ENCODE assay signal across 8 cellular contexts in genomic region chr12:120438495-120439198, GRCh38. TPM values are rescaled to one million over a fixed set of nuclear protein-coding genes. Genes with fewer than 3 reads are reported as not detected.
DNase-seq lines count a peak whose midpoint lies in the region; ATAC-seq, FAIRE-seq and TF ChIP-seq lines count a peak whose summit lies in the region.

No MANE protein-coding gene starts in this region.

- H3K4me3 ChIP-seq in DOHH2 (ENCODE audit: low read length) (peak overlapping the region; percentile 82), MM.1S (ENCODE audit: low read length) (peak overlapping the region; percentile 79), H1 (ENCODE audit: extremely low read depth in 1 of 4, insufficient read depth in 2 of 4, low read depth in 3 of 4, low read length in 4 of 4) (peak overlapping the region; percentile 81 to 92 (median 90))

- DNase-seq in MM.1S (no peak), H1 (ENCODE audit: low read depth in 1 of 2, low spot score in 2 of 2) (no peak), neural crest cell (ENCODE audit: low read depth, low spot score) (no peak), occipital lobe (lab: John Stamatoyannopoulos, UW) (no peak)

- H2BK12ac ChIP-seq in H1 (ENCODE audit: low read depth, low read length), result no peak overlapping the region

- H3F3A ChIP-seq in DOHH2 (ENCODE audit: control insufficient read depth, insufficient read depth), result peaks cover 15% of the 10 kb centered on the region
- no peaks in the 10 kb centered on the region; the same call in 1 of the 2 replicates for H3F3A ChIP-seq in MM.1S (ENCODE audit: insufficient read depth, low read length)

- CTCF ChIA-PET in H1 (lab: Charles Lee; ENCODE audit: partially characterized antibody), result interaction anchor here (0.7 to 13.9 kb wide), 29 partner anchors 9 to 144 kb away, joined by 3 to 310 read pairs (median 4); no protein-coding TSS in a partner anchor

- no peak for TF ChIP-seq CTCF in DOHH2 (IDR thresholded peaks at IDR 0.05; ENCODE audit: low read depth, low read length, poor library complexity, severe bottlenecking)
- TF ChIP-seq CTCF in MM.1S (IDR thresholded peaks at IDR 0.05; ENCODE audit: low read length), result no peak
- no peak for TF ChIP-seq CTCF in H1 (IDR thresholded peaks at IDR 0.05; ENCODE audit: control extremely low read depth in 1 of 3, insufficient read depth in 1 of 3, low read depth in 1 of 3, low read length in 3 of 3)
- no peak for TF ChIP-seq CTCF in neural crest cell (conservative IDR thresholded peaks at IDR 0.05)

- H3K27me3 Mint-ChIP-seq in neural crest cell (ENCODE audit: low read depth), result no peaks in the 10 kb centered on the region

- H3K9me3 ChIP-seq in DOHH2 (ENCODE audit: control insufficient read depth, insufficient read depth, low read length), result no peaks in the 10 kb centered on the region
- no peaks in the 10 kb centered on the region for H3K9me3 ChIP-seq in MM.1S (replicated peaks; ENCODE audit: insufficient read depth, low read length)
- no peaks in the 10 kb centered on the region for H3K9me3 ChIP-seq in H1 (ENCODE audit: insufficient read depth in 2 of 2, low read depth in 1 of 2, low read length in 1 of 2)

- H3K4me2 ChIP-seq in DOHH2 (ENCODE audit: low read length) (peak overlapping the region; percentile 70), MM.1S (ENCODE audit: low read depth, low read length) (peak overlapping the region; percentile 66; the same call in 1 of the 2 replicates), H1 (ENCODE audit: insufficient read depth in 1 of 2, low read depth in 2 of 2, low read length in 2 of 2) (peak overlapping the region; percentile 87 to 98)

- H3K9ac ChIP-seq in MM.1S (ENCODE audit: low read length) (peak overlapping the region; percentile 66; the same call in 1 of the 2 replicates), H1 (replicated peaks in 1 of 4; ENCODE audit: extremely low read depth in 1 of 4, low read depth in 3 of 4, low read length in 3 of 4) (peak overlapping the region; percentile 59 to 87 (median 78))

- no peaks in the 10 kb centered on the region for H3K79me1 ChIP-seq in H1 (ENCODE audit: low read depth, low read length)

- peak overlapping the region; percentile 92 for H3K4me3 Mint-ChIP-seq in neural crest cell

- ATAC-seq in GM19452 (IDR thresholded peaks at IDR 0.05; ENCODE audit: unreplicated experiment) (no peak), HG02981 (IDR thresholded peaks at IDR 0.05; ENCODE audit: unreplicated experiment) (no peak), HG03442 (IDR thresholded peaks at IDR 0.05; ENCODE audit: unreplicated experiment) (no peak)

- H3K27ac ChIP-seq in DOHH2 (ENCODE audit: low read depth, low read length) (peak overlapping the region; percentile 80), MM.1S (ENCODE audit: low read length) (peak overlapping the region; percentile 38; the same call in 1 of the 2 replicates), H1 (ENCODE audit: low read depth, low read length) (peak overlapping the region; percentile 58; the same call in 1 of the 2 replicates)

- H4K91ac ChIP-seq in H1 (replicated peaks; ENCODE audit: insufficient read length, low read length), result no peak overlapping the region

- TF ChIP-seq POLR2A in H1 (IDR thresholded peaks at IDR 0.05; ENCODE audit: control extremely low read depth in 1 of 2, low read depth in 2 of 2, low read length in 2 of 2), result no peak; a peak in 1 of 3 replicates

- POLR2A ChIA-PET in H1 (lab: Charles Lee; ENCODE audit: partially characterized antibody), result interaction anchor here (0.8 to 2.2 kb wide), 14 partner anchors 9 to 243 kb away, joined by 3 to 13 read pairs (median 6); partner anchors contain the start of genes DYNLL1, GATC, RNU4-1 and RNU4-2

- H3K36me3 ChIP-seq in DOHH2 (ENCODE audit: control insufficient read depth, low read length) (peaks cover 41% of the 10 kb centered on the region), MM.1S (replicated peaks; ENCODE audit: insufficient read depth, low read length) (no peaks in the 10 kb centered on the region), H1 (ENCODE audit: control insufficient read depth in 2 of 4, insufficient read depth in 4 of 4, low read length in 3 of 4) (peaks cover 0 to 22% (median 10%) of the 10 kb centered on the region in 4 experiments; a peak in 4 of 8 replicates)

- no peak overlapping the region for H3K23ac ChIP-seq in H1 (ENCODE audit: insufficient read length)

- no peak overlapping the region for H2AK5ac ChIP-seq in H1 (ENCODE audit: low read depth, low read length)

- no peak for FAIRE-seq in H1 (lab: Jason Lieb, UNC)

- H3K79me2 ChIP-seq in DOHH2 (ENCODE audit: control insufficient read depth, low read length) (peaks cover 61% of the 10 kb centered on the region), MM.1S (ENCODE audit: low read length) (peaks cover 44% of the 10 kb centered on the region), H1 (ENCODE audit: control insufficient read depth in 1 of 2, insufficient read depth in 2 of 2, low read length in 2 of 2) (peaks cover 9 to 27% of the 10 kb centered on the region in 2 experiments; a peak in 3 of 4 replicates)

- TF ChIP-seq EP300 in H1 (IDR thresholded peaks at IDR 0.05; ENCODE audit: borderline replicate concordance in 1 of 2, low read depth in 2 of 2, low read length in 2 of 2), result no peak

- H3K4me1 Mint-ChIP-seq in neural crest cell, result peaks cover 28% of the 10 kb centered on the region

- H2AFZ ChIP-seq in MM.1S (ENCODE audit: low read length) (no peak overlapping the region), H1 (ENCODE audit: low read length) (no peak overlapping the region)

- peaks cover 3% of the 10 kb centered on the region for H3K36me3 Mint-ChIP-seq in neural crest cell (ENCODE audit: low read depth)

- no peak for TF ChIP-seq RAD21 in H1 (IDR thresholded peaks at IDR 0.05 in 1 of 2, conservative IDR thresholded peaks at IDR 0.05 in 1 of 2; ENCODE audit: low read depth in 2 of 2, low read length in 2 of 2)

- H3K27ac Mint-ChIP-seq in neural crest cell (ENCODE audit: unreplicated experiment), result no peak overlapping the region

- H2BK20ac ChIP-seq in H1 (ENCODE audit: low read length), result no peak overlapping the region

- 46% methylated on average over 17 of the region's 17 CpGs; no CpG with 5 or more reads in 1 of the 2 experiments for WGBS in H1 (ENCODE audit: extremely low coverage in 1 of 2, insufficient coverage in 1 of 2, insufficient read length in 1 of 2, insufficient replicate concordance in 2 of 2, low coverage in 1 of 2, low lambda C conversion rate in 2 of 2, missing lambda C conversion rate in 1 of 2), 2 experiments

- H3K27me3 ChIP-seq in DOHH2 (ENCODE audit: control insufficient read depth, low read length) (no peaks in the 10 kb centered on the region), MM.1S (replicated peaks; ENCODE audit: insufficient read depth, low read length) (no peaks in the 10 kb centered on the region), H1 (replicated peaks in 1 of 4; ENCODE audit: control insufficient read depth in 3 of 4, extremely low read depth in 1 of 4, insufficient read depth in 3 of 4, low read length in 3 of 4) (no peaks in the 10 kb centered on the region)

- no peak overlapping the region for H2BK120ac ChIP-seq in H1 (replicated peaks; ENCODE audit: low read depth, low read length)

- H4K8ac ChIP-seq in H1 (ENCODE audit: extremely low read depth, insufficient read depth, low read length), result 0 out of 2 replicates have a peak overlapping the region, but pooled peaks have one; percentile 29

- no peak overlapping the region for H3K14ac ChIP-seq in H1 (ENCODE audit: insufficient read length)

- no peaks in the 10 kb centered on the region for H3K9me2 ChIP-seq in DOHH2 (replicated peaks; ENCODE audit: control insufficient read depth, low read length)
- no peaks in the 10 kb centered on the region for H3K9me2 ChIP-seq in MM.1S (replicated peaks; ENCODE audit: insufficient read depth, low read length)

- H3K18ac ChIP-seq in H1 (ENCODE audit: extremely low read depth, low read length), result 0 out of 2 replicates have a peak overlapping the region, but pooled peaks have one; percentile 38

- H3K23me2 ChIP-seq in H1 (ENCODE audit: low read depth, low read length), result peaks cover 2% of the 10 kb centered on the region; the same call in 1 of the 2 replicates

- no peaks in the 10 kb centered on the region for H3K9me3 Mint-ChIP-seq in neural crest cell

- H3K4me1 ChIP-seq in DOHH2 (ENCODE audit: control insufficient read depth, low read length) (peaks cover 17% of the 10 kb centered on the region), MM.1S (ENCODE audit: low read length) (0 out of 2 replicates have a peak, but pooled peaks cover 3% of the 10 kb centered on the region), H1 (replicated peaks in 1 of 4; ENCODE audit: control insufficient read depth in 3 of 4, insufficient read depth in 4 of 4, low read length in 3 of 4) (peaks cover 0 to 2% (median under 1%) of the 10 kb centered on the region in 4 experiments; a peak in 1 of 7 replicates)

- H2BK15ac ChIP-seq in H1 (ENCODE audit: low read length), result no peak overlapping the region

- H2BK5ac ChIP-seq in H1 (ENCODE audit: low read depth, low read length), result peak overlapping the region; percentile 77; the same call in 1 of the 2 replicates

- H4K5ac ChIP-seq in H1 (ENCODE audit: insufficient read length, low read depth, low read length), result no peak overlapping the region

- peaks cover 6% of the 10 kb centered on the region; the same call in 1 of the 2 replicates for H4K20me1 ChIP-seq in DOHH2 (ENCODE audit: control insufficient read depth, insufficient read depth, low read depth, low read length)
- no peaks in the 10 kb centered on the region for H4K20me1 ChIP-seq in MM.1S (ENCODE audit: insufficient read depth, low read length)
- H4K20me1 ChIP-seq in H1 (replicated peaks in 1 of 2; ENCODE audit: control insufficient read depth in 1 of 2, insufficient read depth in 2 of 2, low read length in 2 of 2), result peaks cover 2 to 10% of the 10 kb centered on the region in 2 experiments

- no peak overlapping the region for H3K4ac ChIP-seq in H1 (replicated peaks; ENCODE audit: insufficient read length, low read depth, low read length)

- H3K56ac ChIP-seq in H1 (replicated peaks; ENCODE audit: insufficient read length, low read depth, low read length), result peak overlapping the region; percentile 10

RNA-seq across cellular contexts. Expression of gene COX6A1, which starts 0.7 kb away (rescaled TPM):
- 437 and 465 TPM in 2 replicates for total RNA-seq in H1 (2021; fragmentation: NEBNext Ultra II Directional; extraction: Animal tissue kit (Norgen Biotek cat#: 25700))
- polyA plus RNA-seq in H1 (2011; rRNA removed), result 2,792 and 3,254 TPM in 2 replicates
- 1,527 TPM for polyA plus RNA-seq in H1 (2011; cell fraction: cytosol; rRNA removed)
- 2,437 TPM for polyA plus RNA-seq in H1 (2011; cell fraction: nucleus; rRNA removed)
- polyA plus RNA-seq in H1 (2012, experiment 1 of 2), result 684 to 863 TPM (median 778 TPM) in 4 replicates
- 1,585 TPM for polyA plus RNA-seq in H1 (2012, experiment 2 of 2)
- polyA plus RNA-seq in H1 (2013, experiment 1 of 2), result 2,536 TPM
- 2,012 TPM for polyA plus RNA-seq in H1 (2013, experiment 2 of 2)
- polyA minus RNA-seq in H1 (2011; rRNA and poly(A)+ RNA removed), result 278 and 324 TPM in 2 replicates
- 176 TPM for polyA minus RNA-seq in H1 (2011; cell fraction: cytosol; rRNA and poly(A)+ RNA removed)
- polyA minus RNA-seq in H1 (2011; cell fraction: nucleus; rRNA and poly(A)+ RNA removed), result 310 TPM
- total RNA-seq in neural crest cell (315 and 320 TPM in 2 replicates), occipital lobe (367 TPM)

RNA-seq across cellular contexts. Expression of gene TRIAP1, which starts 7.5 kb away (rescaled TPM):
- 58.5 and 63.4 TPM in 2 replicates for total RNA-seq in H1 (2021; fragmentation: NEBNext Ultra II Directional; extraction: Animal tissue kit (Norgen Biotek cat#: 25700))
- polyA plus RNA-seq in H1 (2011; rRNA removed), result 20.8 and 42.0 TPM in 2 replicates
- polyA plus RNA-seq in H1 (2011; cell fraction: cytosol; rRNA removed), result 52.7 TPM
- polyA plus RNA-seq in H1 (2011; cell fraction: nucleus; rRNA removed), result 10.2 TPM
- 65.2 to 124 TPM (median 69.0 TPM) in 4 replicates for polyA plus RNA-seq in H1 (2012, experiment 1 of 2)
- polyA plus RNA-seq in H1 (2012, experiment 2 of 2), result 19.1 TPM
- 67.4 TPM for polyA plus RNA-seq in H1 (2013, experiment 1 of 2)
- polyA plus RNA-seq in H1 (2013, experiment 2 of 2), result 72.8 TPM
- polyA minus RNA-seq in H1 (2011; rRNA and poly(A)+ RNA removed), result 15.2 and 19.3 TPM in 2 replicates
- polyA minus RNA-seq in H1 (2011; cell fraction: cytosol; rRNA and poly(A)+ RNA removed), result 32.7 TPM
- polyA minus RNA-seq in H1 (2011; cell fraction: nucleus; rRNA and poly(A)+ RNA removed), result 17.4 TPM
- total RNA-seq in neural crest cell (38.0 and 38.1 TPM in 2 replicates), occipital lobe (10.0 TPM)

RNA-seq across cellular contexts. Expression of gene GATC, which starts 7.6 kb away (rescaled TPM):
- total RNA-seq in H1 (2021; fragmentation: NEBNext Ultra II Directional; extraction: Animal tissue kit (Norgen Biotek cat#: 25700)), result 30.4 and 34.2 TPM in 2 replicates
- 13.2 and 13.6 TPM in 2 replicates for polyA plus RNA-seq in H1 (2011; rRNA removed)
- 13.9 TPM for polyA plus RNA-seq in H1 (2011; cell fraction: cytosol; rRNA removed)
- 33.8 TPM for polyA plus RNA-seq in H1 (2011; cell fraction: nucleus; rRNA removed)
- polyA plus RNA-seq in H1 (2012, experiment 1 of 2), result 11.2 to 18.5 TPM (median 15.4 TPM) in 4 replicates
- polyA plus RNA-seq in H1 (2012, experiment 2 of 2), result 11.6 TPM
- 20.0 TPM for polyA plus RNA-seq in H1 (2013, experiment 1 of 2)
- 19.1 TPM for polyA plus RNA-seq in H1 (2013, experiment 2 of 2)
- 12.3 and 20.5 TPM in 2 replicates for polyA minus RNA-seq in H1 (2011; rRNA and poly(A)+ RNA removed)
- polyA minus RNA-seq in H1 (2011; cell fraction: cytosol; rRNA and poly(A)+ RNA removed), result 7.3 TPM
- polyA minus RNA-seq in H1 (2011; cell fraction: nucleus; rRNA and poly(A)+ RNA removed), result 25.8 TPM
- 32.0 and 33.8 TPM in 2 replicates for total RNA-seq in neural crest cell
- 27.6 TPM for total RNA-seq in occipital lobe

RNA-seq across cellular contexts. Expression of gene SRSF9, which starts 30.9 kb away (rescaled TPM):
- total RNA-seq in H1 (2021; fragmentation: NEBNext Ultra II Directional; extraction: Animal tissue kit (Norgen Biotek cat#: 25700)), result 304 and 307 TPM in 2 replicates
- polyA plus RNA-seq in H1 (2011; rRNA removed), result 148 and 172 TPM in 2 replicates
- 254 TPM for polyA plus RNA-seq in H1 (2011; cell fraction: cytosol; rRNA removed)
- polyA plus RNA-seq in H1 (2011; cell fraction: nucleus; rRNA removed), result 84.5 TPM
- 249 to 298 TPM (median 293 TPM) in 4 replicates for polyA plus RNA-seq in H1 (2012, experiment 1 of 2)
- 207 TPM for polyA plus RNA-seq in H1 (2012, experiment 2 of 2)
- polyA plus RNA-seq in H1 (2013, experiment 1 of 2), result 218 TPM
- polyA plus RNA-seq in H1 (2013, experiment 2 of 2), result 236 TPM
- polyA minus RNA-seq in H1 (2011; rRNA and poly(A)+ RNA removed), result 74.5 and 95.4 TPM in 2 replicates
- polyA minus RNA-seq in H1 (2011; cell fraction: cytosol; rRNA and poly(A)+ RNA removed), result 134 TPM
- polyA minus RNA-seq in H1 (2011; cell fraction: nucleus; rRNA and poly(A)+ RNA removed), result 86.6 TPM
- total RNA-seq in neural crest cell (350 and 361 TPM in 2 replicates), occipital lobe (87.8 TPM)

RNA-seq across cellular contexts. Expression of gene DYNLL1, which starts 57.3 kb away (rescaled TPM):
- 419 and 423 TPM in 2 replicates for total RNA-seq in H1 (2021; fragmentation: NEBNext Ultra II Directional; extraction: Animal tissue kit (Norgen Biotek cat#: 25700))
- polyA plus RNA-seq in H1 (2011; rRNA removed), result 314 and 488 TPM in 2 replicates
- 519 TPM for polyA plus RNA-seq in H1 (2011; cell fraction: cytosol; rRNA removed)
- 154 TPM for polyA plus RNA-seq in H1 (2011; cell fraction: nucleus; rRNA removed)
- polyA plus RNA-seq in H1 (2012, experiment 1 of 2), result 457 to 576 TPM (median 535 TPM) in 4 replicates
- polyA plus RNA-seq in H1 (2012, experiment 2 of 2), result 681 TPM
- polyA plus RNA-seq in H1 (2013, experiment 1 of 2), result 402 TPM
- 410 TPM for polyA plus RNA-seq in H1 (2013, experiment 2 of 2)
- polyA minus RNA-seq in H1 (2011; rRNA and poly(A)+ RNA removed), result 117 and 134 TPM in 2 replicates
- polyA minus RNA-seq in H1 (2011; cell fraction: cytosol; rRNA and poly(A)+ RNA removed), result 152 TPM
- 85.4 TPM for polyA minus RNA-seq in H1 (2011; cell fraction: nucleus; rRNA and poly(A)+ RNA removed)
- total RNA-seq in neural crest cell (375 and 382 TPM in 2 replicates), occipital lobe (252 TPM)
